ENCODE assay signal across 8 cellular contexts in the genomic region with DNA sequence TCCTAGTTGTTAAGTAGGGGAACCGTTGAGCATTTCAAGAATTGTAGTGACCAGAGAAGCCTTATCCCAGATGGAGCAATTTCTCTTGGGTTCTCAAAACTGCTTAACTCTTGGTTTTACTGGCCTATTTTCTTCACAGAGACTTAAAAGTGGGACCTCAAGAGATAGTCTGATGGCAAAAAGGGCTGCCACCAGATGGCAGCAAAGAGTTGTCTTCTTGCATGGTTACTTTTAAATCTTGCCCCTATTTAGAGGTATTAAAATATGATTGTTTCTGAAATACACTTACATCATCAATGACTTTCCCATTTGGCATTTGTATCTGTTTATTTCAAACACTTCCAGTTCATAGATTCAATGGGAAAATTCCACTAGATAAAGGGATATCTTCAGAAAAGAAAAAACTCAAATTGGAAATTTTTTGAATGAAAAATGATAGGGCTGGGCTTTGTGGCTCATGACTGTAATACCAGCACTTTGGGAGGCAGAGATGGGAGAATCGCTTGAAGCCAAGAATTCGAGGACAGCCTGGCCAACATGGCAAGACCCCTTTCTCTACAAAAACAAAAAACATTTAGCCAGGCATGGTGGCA.
DNase-seq lines count a peak whose midpoint lies in the region; ATAC-seq and TF ChIP-seq lines count a peak whose summit lies in the region.

No MANE protein-coding gene starts in this region.

- no peaks in the 10 kb centered on the region for H3K27me3 Mint-ChIP-seq in Calu3 (ENCODE audit: unreplicated experiment)
- no peaks in the 10 kb centered on the region for H3K27me3 Mint-ChIP-seq in osteocyte (ENCODE audit: unreplicated experiment)

- DNase-seq in Calu3 (peak; percentile 49), MV-4-11 (lab: John Stamatoyannopoulos, UW) (peak; percentile 54), WERI-Rb-1 (peak; percentile 45), fibroblast of the conjunctiva (ENCODE audit: low read depth) (peak; percentile 38), osteocyte (ENCODE audit: extremely low spot score, unreplicated experiment) (no peak), NCI-H128 (lab: John Stamatoyannopoulos, UW; ENCODE audit: unreplicated experiment) (no peak)

- no peak overlapping the region for H3K27ac ChIP-seq in WERI-Rb-1

- H3K9me3 Mint-ChIP-seq in Calu3 (ENCODE audit: low read depth, unreplicated experiment) (no peaks in the 10 kb centered on the region), osteocyte (ENCODE audit: unreplicated experiment) (peaks cover 4% of the 10 kb centered on the region)

- H3K36me3 ChIP-seq in WERI-Rb-1: no peaks in the 10 kb centered on the region

- H3K4me3 Mint-ChIP-seq in Calu3 (ENCODE audit: low read depth, unreplicated experiment): no peak overlapping the region
- H3K4me3 Mint-ChIP-seq in osteocyte (ENCODE audit: unreplicated experiment): no peak overlapping the region

- H3K36me3 Mint-ChIP-seq in Calu3 (ENCODE audit: insufficient read depth, unreplicated experiment) (no peaks in the 10 kb centered on the region), osteocyte (ENCODE audit: unreplicated experiment) (no peaks in the 10 kb centered on the region)

- no peaks in the 10 kb centered on the region for H3K4me1 Mint-ChIP-seq in Calu3 (ENCODE audit: low read depth, unreplicated experiment)
- H3K4me1 Mint-ChIP-seq in osteocyte (ENCODE audit: unreplicated experiment): peaks cover 2% of the 10 kb centered on the region

- H3K27ac Mint-ChIP-seq in Calu3 (ENCODE audit: unreplicated experiment) (no peak overlapping the region), osteocyte (ENCODE audit: unreplicated experiment) (no peak overlapping the region)

- no TSS peak for BruUV-seq in Calu3 (replicated peaks; lab: Mats Ljungman, UMichigan)

- TF ChIP-seq CTCF in Calu3 (IDR thresholded peaks at IDR 0.05; ENCODE audit: unreplicated experiment) (no peak), WERI-Rb-1 (IDR thresholded peaks at IDR 0.05; ENCODE audit: low read depth, low read length) (peak; percentile 55; the same call in 1 of the 2 replicates), osteocyte (IDR thresholded peaks at IDR 0.05) (peak; percentile 76)

- CTCF ChIA-PET in Calu3 (lab: Charles Lee): no interaction called here

- H3K27me3 ChIP-seq in WERI-Rb-1 (ENCODE audit: insufficient read depth, low read depth, severe bottlenecking): no peaks in the 10 kb centered on the region

- H3K9me3 ChIP-seq in WERI-Rb-1 (ENCODE audit: severe bottlenecking): no peaks in the 10 kb centered on the region

- ATAC-seq in GM19467 (IDR thresholded peaks at IDR 0.05; ENCODE audit: unreplicated experiment): peak; percentile 54
- no peak for ATAC-seq in GM19452 (IDR thresholded peaks at IDR 0.05; ENCODE audit: unreplicated experiment)

- no peak overlapping the region for H3K4me3 ChIP-seq in WERI-Rb-1 (ENCODE audit: low read depth, low read length)

- intact Hi-C loops in Calu3 (cut with micrococcal nuclease; ENCODE audit: unreplicated experiment): loop anchor here (1.0 to 10.0 kb wide), 2 partner anchors 122 to 299 kb away; no protein-coding TSS in a partner anchor

Comparison
In these comparisons a context has a peak if more than half of its experiments do, and no peak if none do; other contexts are left out.
1. DNase-seq: peak in Calu3 (single experiment), MV-4-11 (single experiment), WERI-Rb-1 (single experiment) and fibroblast of the conjunctiva (single experiment); none in osteocyte (single experiment) and NCI-H128 (single experiment).